ENCODE assay signal across 9 cellular contexts in the genomic region with DNA sequence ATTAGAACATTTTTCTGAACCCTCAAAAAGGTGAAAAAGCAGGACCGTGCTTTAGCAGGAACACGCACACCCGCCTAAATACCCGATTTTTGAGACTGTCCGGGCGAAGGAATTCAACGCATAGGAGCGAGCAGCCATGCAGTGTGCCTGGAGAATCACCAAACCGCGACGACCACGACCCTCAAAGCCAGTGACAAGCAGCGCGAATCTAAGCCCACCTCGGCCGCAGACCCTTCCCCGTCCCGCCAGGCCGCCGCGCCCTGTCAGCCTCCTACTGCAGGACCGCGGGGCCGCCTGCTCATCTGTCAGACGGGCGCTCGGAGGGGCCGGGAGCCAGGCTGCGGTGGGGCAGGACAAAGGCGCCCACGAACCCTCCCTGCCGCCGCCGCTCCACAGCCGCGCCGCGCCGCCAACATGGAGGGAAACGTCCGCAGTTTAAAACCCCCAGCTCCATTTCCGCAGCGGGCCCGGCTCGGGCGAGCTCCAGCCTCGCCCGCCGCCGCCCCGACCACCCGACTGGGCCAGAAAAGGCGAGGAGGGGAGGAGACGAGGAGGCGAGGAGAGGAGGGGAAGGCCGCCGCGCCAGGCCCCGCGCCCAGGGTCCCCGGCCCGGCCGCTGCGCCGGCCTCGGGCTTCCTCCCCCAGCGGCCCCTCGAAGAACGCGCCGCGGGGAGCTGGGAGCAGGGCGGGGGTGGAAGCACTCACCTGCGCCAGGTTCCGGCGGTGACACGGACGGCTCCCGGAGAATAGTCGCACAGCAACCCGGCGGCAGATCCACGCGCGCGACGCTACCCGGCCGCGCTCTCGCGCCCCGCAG. TPM values are rescaled to one million over a fixed set of nuclear protein-coding genes. Genes with fewer than 3 reads are reported as not detected.
A peak's percentile ranks its signal among the peaks of the same experiment; 100 is the strongest.
DNase-seq lines count a peak whose midpoint lies in the region; ATAC-seq and FAIRE-seq lines count a peak whose summit lies in the region.
"Had no signal": no experiment of that assay in that cellular context is flagged by ENCODE, and none has a peak within 500 bp of the region (broad histone marks: within the 10 kb centered on the region; RNA-seq: fewer than 3 reads in every experiment).

A gene (minus strand): TSS at position 790 of the 817 bp plus-strand sequence. CDS start 3,963 bp downstream, outside the sequence.

- H3K9ac ChIP-seq in neuronal stem cell (ENCODE audit: low read depth, low read length, poor library complexity) = peak within 1 kb of the TSS; percentile 95

- peak within 1 kb of the TSS; percentile 72 for H3K14ac ChIP-seq in neuronal stem cell (ENCODE audit: low read length)

- H3K4me3 ChIP-seq in neuronal stem cell (ENCODE audit: low read length in 2 of 2) = peak within 1 kb of the TSS; percentile 96 to 99

- H3K18ac ChIP-seq in neuronal stem cell (ENCODE audit: low read length) = peak within 1 kb of the TSS; percentile 99

- DNase-seq in EL (peak; percentile 41), HT-29 (ENCODE audit: low spot score) (peak; percentile 36), frontal cortex (ENCODE audit: low spot score in 2 of 2) (peak; percentile 31 to 39), neuronal stem cell (ENCODE audit: low spot score) (peak; percentile 40), NCI-H1048 (lab: John Stamatoyannopoulos, UW) (no peak), GF-D8 (lab: John Stamatoyannopoulos, UW) (no peak)
- peak; percentile 50 to 60 for DNase-seq in activated T-cell treated with anti-CD3 and anti-CD28 coated beads, Interleukin-2, amount 50 U/mL, for 72 hours

- H3K36me3 Mint-ChIP-seq in activated T-cell treated with anti-CD3 and anti-CD28 coated beads, Interleukin-2, amount 50 U/mL, for 72 hours (ENCODE audit: insufficient read depth in 2 of 2) = peaks cover 1 to 6% of the 10 kb centered on the region in 2 donors

- WGBS in neuronal stem cell (ENCODE audit: extremely low coverage in 2 of 2, insufficient read length in 2 of 2, insufficient replicate concordance in 1 of 2), 2 donors = no CpG with 5 or more reads among the region's 93 CpGs

- H3K27me3 Mint-ChIP-seq in activated T-cell treated with anti-CD3 and anti-CD28 coated beads, Interleukin-2, amount 50 U/mL, for 72 hours (ENCODE audit: low read depth) = no peaks in the 10 kb centered on the region

- H2AK5ac ChIP-seq in neuronal stem cell (ENCODE audit: low read depth, low read length) = peak within 1 kb of the TSS; percentile 97

- H3K23ac ChIP-seq in neuronal stem cell (ENCODE audit: low read depth, low read length, poor library complexity) = peak within 1 kb of the TSS; percentile 94

- H3K4me3 Mint-ChIP-seq in activated T-cell treated with anti-CD3 and anti-CD28 coated beads, Interleukin-2, amount 50 U/mL, for 72 hours = peak within 1 kb of the TSS; percentile 89 to 95

- H4K8ac ChIP-seq in neuronal stem cell (ENCODE audit: low read depth, low read length) = no peak within 1 kb of the TSS

- H3K9me3 Mint-ChIP-seq in activated T-cell treated with anti-CD3 and anti-CD28 coated beads, Interleukin-2, amount 50 U/mL, for 72 hours = no peaks in the 10 kb centered on the region

- H3K4me1 Mint-ChIP-seq in activated T-cell treated with anti-CD3 and anti-CD28 coated beads, Interleukin-2, amount 50 U/mL, for 72 hours (ENCODE audit: low read depth) = peaks cover 52% of the 10 kb centered on the region

- peaks cover 4% of the 10 kb centered on the region for H3K79me1 ChIP-seq in neuronal stem cell (ENCODE audit: low read depth, low read length)

- H2BK15ac ChIP-seq in neuronal stem cell (ENCODE audit: low read length) = peak within 1 kb of the TSS; percentile 88

- H3K4me2 ChIP-seq in neuronal stem cell (ENCODE audit: insufficient read depth, low read length, poor library complexity, severe bottlenecking) = peak within 1 kb of the TSS; percentile 89

- H3K27ac ChIP-seq in neuronal stem cell (replicated peaks; ENCODE audit: low read length) = peak within 1 kb of the TSS; percentile 97

- H2BK120ac ChIP-seq in neuronal stem cell (ENCODE audit: low read depth, low read length) = peak within 1 kb of the TSS; percentile 89

- H3K4me1 ChIP-seq in neuronal stem cell (ENCODE audit: control insufficient read depth in 2 of 2, insufficient read depth in 1 of 2, low read depth in 1 of 2, low read length in 2 of 2) = peaks cover 13 to 15% of the 10 kb centered on the region in 2 donors

- ATAC-seq in GM21423 (IDR thresholded peaks at IDR 0.05; ENCODE audit: unreplicated experiment) = peak; percentile 12
- peak; percentile 38 to 41 for ATAC-seq in activated T-cell treated with anti-CD3 and anti-CD28 coated beads, Interleukin-2, amount 50 U/mL, for 72 hours (replicated peaks in 1 of 2)

- no peak within 1 kb of the TSS for H2BK12ac ChIP-seq in neuronal stem cell (ENCODE audit: low read length)

- no peak within 1 kb of the TSS for H4K91ac ChIP-seq in neuronal stem cell (ENCODE audit: low read depth, low read length, poor library complexity)

- H2AFZ ChIP-seq in neuronal stem cell (ENCODE audit: low read length) = peak within 1 kb of the TSS; percentile 84

- H3K36me3 ChIP-seq in neuronal stem cell (replicated peaks in 1 of 2; ENCODE audit: control insufficient read depth in 2 of 2, insufficient read depth in 2 of 2, low read length in 2 of 2) = peaks cover 3 to 15% of the 10 kb centered on the region in 2 donors

- H3K4ac ChIP-seq in neuronal stem cell (ENCODE audit: low read length) = peak within 1 kb of the TSS; percentile 20

- no peaks in the 10 kb centered on the region for H3K27me3 ChIP-seq in neuronal stem cell (ENCODE audit: control insufficient read depth in 3 of 3, insufficient read depth in 3 of 3, low read depth in 1 of 3, low read length in 3 of 3)

- H3K27ac Mint-ChIP-seq in activated T-cell treated with anti-CD3 and anti-CD28 coated beads, Interleukin-2, amount 50 U/mL, for 72 hours = peak within 1 kb of the TSS; percentile 94

- FAIRE-seq in frontal cortex (lab: Jason Lieb, UNC) = no peak
- FAIRE-seq: colon had no signal

- H3K9me3 ChIP-seq in neuronal stem cell (replicated peaks in 1 of 2; ENCODE audit: control insufficient read depth in 2 of 2, insufficient read depth in 1 of 2, low read depth in 1 of 2, low read length in 2 of 2) = peaks cover 4 to 5% of the 10 kb centered on the region in 2 donors

- H2BK5ac ChIP-seq in neuronal stem cell (ENCODE audit: low read length) = peak within 1 kb of the TSS; percentile 90

RNA-seq across cellular contexts. Expression of the gene that starts here (rescaled TPM):
- total RNA-seq in HT-29 (2014; rRNA removed; shearing (Covaris generic)) = 42.9 and 43.9 TPM in 2 replicates
- 100 to 1,000 TPM; 152 to 163 TPM for total RNA-seq in activated T-cell treated with anti-CD3 and anti-CD28 coated beads, Interleukin-2, amount 50 U/mL, for 72 hours
- total RNA-seq in frontal cortex = 79.9 TPM
- polyA plus RNA-seq in neuronal stem cell (2013, experiment 1 of 2) = 82.5 TPM
- 83.8 TPM for polyA plus RNA-seq in neuronal stem cell (2013, experiment 2 of 2)

Comparison
In these comparisons a context has a peak if more than half of its experiments do, and no peak if none do; other contexts are left out.
1. DNase-seq: peak in EL (single experiment), HT-29 (single experiment), activated T-cell treated with anti-CD3 and anti-CD28 coated beads, Interleukin-2, amount 50 U/mL, for 72 hours (2 of 2), frontal cortex (2 of 2) and neuronal stem cell (single experiment); none in NCI-H1048 (single experiment) and GF-D8 (single experiment).